Comparison of ENCODE assay signal across 8 cellular contexts in genomic region chr19:10655457-10656312, GRCh38. TPM values are rescaled to one million over a fixed set of nuclear protein-coding genes. Genes with fewer than 3 reads are reported as not detected.
DNase-seq lines count a peak whose midpoint lies in the region; ATAC-seq and TF ChIP-seq lines count a peak whose summit lies in the region.

No MANE protein-coding gene starts in this region.

- H3K79me2 ChIP-seq in smooth muscle cell (ENCODE audit: low read depth): peaks cover 64% of the 10 kb centered on the region

- H3K36me3 ChIP-seq in smooth muscle cell (ENCODE audit: low read depth): no peaks in the 10 kb centered on the region

- H3K27ac ChIP-seq in smooth muscle cell (ENCODE audit: low read depth): peak overlapping the region; percentile 82

- no peaks in the 10 kb centered on the region for H3K9me3 Mint-ChIP-seq in activated naive CD4-positive, alpha-beta T cell treated with anti-CD3 and anti-CD28 coated beads, Interleukin-2, amount 50 U/mL, for 72 hours

- peak; percentile 29; the same call in 1 of the 2 replicates for TF ChIP-seq CTCF in LNCaP clone FGC (IDR thresholded peaks at IDR 0.05; ENCODE audit: control insufficient read depth, extremely low read depth, insufficient read depth)
- TF ChIP-seq CTCF in smooth muscle cell (IDR thresholded peaks at IDR 0.05; ENCODE audit: borderline replicate concordance, insufficient read depth, poor library complexity, severe bottlenecking): no peak
- no peak for TF ChIP-seq CTCF in GM13976 (IDR thresholded peaks at IDR 0.05; ENCODE audit: borderline replicate concordance, control extremely low read depth, extremely low read depth, insufficient read depth, missing control alignments)

- no peak overlapping the region for H2AFZ ChIP-seq in smooth muscle cell (ENCODE audit: low read depth)

- peak overlapping the region; percentile 95 for H3K4me3 ChIP-seq in LNCaP clone FGC (ENCODE audit: low read depth, low read length)
- H3K4me3 ChIP-seq in iPS-18c (ENCODE audit: insufficient read depth, low read depth, low read length): peak overlapping the region; percentile 69
- peak overlapping the region; percentile 99 for H3K4me3 ChIP-seq in smooth muscle cell

- H3K36me3 Mint-ChIP-seq in activated naive CD4-positive, alpha-beta T cell treated with anti-CD3 and anti-CD28 coated beads, Interleukin-2, amount 50 U/mL, for 72 hours: peaks cover 25 to 43% of the 10 kb centered on the region in 2 donors

- no peak for ATAC-seq in activated naive CD4-positive, alpha-beta T cell treated with anti-CD3 and anti-CD28 coated beads, Interleukin-2, amount 50 U/mL, for 72 hours

- peak; percentile 18 to 64 for DNase-seq in NCI-H2081 (lab: John Stamatoyannopoulos, UW)
- DNase-seq in NCI-H2081 treated with DMSO at 0.1 percent for 48 hours (lab: John Stamatoyannopoulos, UW): no peak
- DNase-seq in LNCaP clone FGC (ENCODE audit: low read depth): no peak
- DNase-seq in activated naive CD4-positive, alpha-beta T cell treated with anti-CD3 and anti-CD28 coated beads, Interleukin-2, amount 50 U/mL, for 72 hours (ENCODE audit: low spot score in 2 of 2): no peak
- peak; percentile 2 for DNase-seq in smooth muscle cell (lab: John Stamatoyannopoulos, UW; ENCODE audit: unreplicated experiment)
- DNase-seq in GM13976 (ENCODE audit: low spot score): no peak
- DNase-seq in occipital lobe (lab: John Stamatoyannopoulos, UW): no peak

- peaks cover 60% of the 10 kb centered on the region for H4K20me1 ChIP-seq in smooth muscle cell (ENCODE audit: low read depth)

- H3K9me3 ChIP-seq in iPS-18c (ENCODE audit: control insufficient read depth, insufficient read depth, low read length): no peaks in the 10 kb centered on the region
- H3K9me3 ChIP-seq in smooth muscle cell (replicated peaks; ENCODE audit: low read depth): no peaks in the 10 kb centered on the region

- peaks cover 24% of the 10 kb centered on the region for H3K4me1 ChIP-seq in smooth muscle cell (ENCODE audit: low read depth)

- in situ Hi-C loops in GM13976 (cut with MboI; ENCODE audit: low sequenced_read_pairs, unreplicated experiment): no loop called here

- peak overlapping the region; percentile 99 for H3K9ac ChIP-seq in smooth muscle cell (ENCODE audit: low read depth)

- H3F3A ChIP-seq in smooth muscle cell (ENCODE audit: low read depth): peaks cover 10% of the 10 kb centered on the region

- H3K27ac Mint-ChIP-seq in activated naive CD4-positive, alpha-beta T cell treated with anti-CD3 and anti-CD28 coated beads, Interleukin-2, amount 50 U/mL, for 72 hours: peak overlapping the region; percentile 99 to 100

- H3K27me3 ChIP-seq in smooth muscle cell (ENCODE audit: low read depth): no peaks in the 10 kb centered on the region

- WGBS in smooth muscle cell (ENCODE audit: low lambda C conversion rate): 1% methylated on average over 16 of the region's 16 CpGs

- H3K4me2 ChIP-seq in smooth muscle cell: peak overlapping the region; percentile 82

RNA-seq across cellular contexts. Expression of gene ILF3, which starts 1.5 kb away (rescaled TPM):
- total RNA-seq in activated naive CD4-positive, alpha-beta T cell treated with anti-CD3 and anti-CD28 coated beads, Interleukin-2, amount 50 U/mL, for 72 hours: 100 to 1,000 TPM; 372 to 377 TPM
- total RNA-seq in smooth muscle cell (78.0 and 125 TPM in 2 replicates), occipital lobe (148 TPM)
- polyA plus RNA-seq in smooth muscle cell: 108 and 118 TPM in 2 replicates

RNA-seq across cellular contexts. Expression of gene SLC44A2, which starts 30.3 kb away (rescaled TPM):
- total RNA-seq in activated naive CD4-positive, alpha-beta T cell treated with anti-CD3 and anti-CD28 coated beads, Interleukin-2, amount 50 U/mL, for 72 hours: 10 to 100 TPM; 81.3 to 92.0 TPM
- 59.7 and 79.5 TPM in 2 replicates for total RNA-seq in smooth muscle cell
- polyA plus RNA-seq in smooth muscle cell: 123 and 156 TPM in 2 replicates
- 25.9 TPM for total RNA-seq in occipital lobe

RNA-seq across cellular contexts. Expression of gene QTRT1, which starts 45.6 kb away (rescaled TPM):
- total RNA-seq in activated naive CD4-positive, alpha-beta T cell treated with anti-CD3 and anti-CD28 coated beads, Interleukin-2, amount 50 U/mL, for 72 hours: 10 to 100 TPM; 47.4 to 48.4 TPM
- total RNA-seq in smooth muscle cell (13.3 and 16.0 TPM in 2 replicates), occipital lobe (32.1 TPM)
- polyA plus RNA-seq in smooth muscle cell: 42.3 and 49.4 TPM in 2 replicates

Comparison
In these comparisons a context has a peak if more than half of its experiments do, and no peak if none do; other contexts are left out.
1. DNase-seq: peak in NCI-H2081 (2 of 2) and smooth muscle cell (single experiment); none in NCI-H2081 treated with DMSO at 0.1 percent for 48 hours (single experiment), LNCaP clone FGC (single experiment), activated naive CD4-positive, alpha-beta T cell treated with anti-CD3 and anti-CD28 coated beads, Interleukin-2, amount 50 U/mL, for 72 hours (0 of 2), GM13976 (single experiment) and occipital lobe (single experiment).
2. Peak in every context shown above with its lines, with median percentiles within 50 percentile points of each other: H3K4me3 ChIP-seq.